ENCODE assay signal across 19 cellular contexts in the genomic region with DNA sequence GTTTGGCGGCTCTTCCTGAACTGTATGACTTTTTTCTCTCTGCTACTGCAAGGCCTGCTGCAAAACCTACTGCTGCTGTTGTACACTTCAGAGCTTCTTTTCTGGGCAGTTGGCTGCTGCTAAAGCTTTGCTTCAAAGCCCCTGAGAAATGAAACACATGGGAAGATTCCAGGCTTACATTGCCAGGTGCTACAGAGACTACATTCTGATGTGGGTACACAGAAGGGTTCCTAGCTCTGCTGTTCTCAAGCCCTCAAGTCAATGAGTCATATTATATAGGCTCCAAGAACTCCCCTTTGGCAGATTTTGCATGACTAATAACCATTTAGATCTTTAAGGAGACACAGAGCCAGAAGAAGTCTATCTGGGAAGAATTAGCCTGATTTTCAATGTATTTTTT. TPM values are rescaled to one million over a fixed set of nuclear protein-coding genes. Genes with fewer than 3 reads are reported as not detected.
DNase-seq lines count a peak whose midpoint lies in the region; ATAC-seq, FAIRE-seq and TF ChIP-seq lines count a peak whose summit lies in the region.
"Had no signal": no experiment of that assay in that cellular context is flagged by ENCODE, and none has a peak within 500 bp of the region (broad histone marks: within the 10 kb centered on the region; RNA-seq: fewer than 3 reads in every experiment).

No MANE protein-coding gene starts in this region.

- no peak overlapping the region for H2AFZ ChIP-seq in astrocyte (ENCODE audit: low read depth, low read length)

- no peaks in the 10 kb centered on the region for H3K9me3 Mint-ChIP-seq in astrocyte (ENCODE audit: unreplicated experiment)
- H3K9me3 Mint-ChIP-seq: activated T-helper 17 cell treated with anti-CD3 and anti-CD28 coated beads, Interleukin-2, amount 50 U/mL, for 72 hours; naive thymus-derived CD8-positive, alpha-beta T cell had no signal

- H3K4me1 Mint-ChIP-seq in astrocyte (ENCODE audit: low read depth, unreplicated experiment), result peaks cover 10% of the 10 kb centered on the region
- H3K4me1 Mint-ChIP-seq: activated T-helper 17 cell treated with anti-CD3 and anti-CD28 coated beads, Interleukin-2, amount 50 U/mL, for 72 hours had no signal

- H3K27ac ChIP-seq in astrocyte (ENCODE audit: low read depth, low read length), result no peak overlapping the region
- H3K27ac ChIP-seq in foreskin keratinocyte, result no peak overlapping the region
- no peak overlapping the region for H3K27ac ChIP-seq in colonic mucosa
- H3K27ac ChIP-seq: ascending aorta, lower lobe of right lung had no signal

- DNase-seq in AG08395 (ENCODE audit: low spot score) (peak; percentile 19), HT-29 (ENCODE audit: low spot score) (peak; percentile 1), astrocyte (ENCODE audit: low read depth) (peak; percentile 62), foreskin keratinocyte (peak; percentile 47 to 76), colonic mucosa (no peak), NCI-H510A treated with DMSO at 0.1 percent for 48 hours (lab: John Stamatoyannopoulos, UW) (no peak)
- no peak for DNase-seq in effector CD4-positive, alpha-beta T cell
- DNase-seq: activated CD8-positive, alpha-beta memory T cell treated with anti-CD3 and anti-CD28 coated beads for 24 hours; DMS 273 treated with DMSO at 0.1 percent for 48 hours; lower lobe of right lung; naive thymus-derived CD8-positive, alpha-beta T cell; NCI-H1694 treated with DMSO at 0.1 percent for 48 hours; NCI-H69 had no signal

- no peaks in the 10 kb centered on the region for H3K36me3 ChIP-seq in astrocyte (ENCODE audit: insufficient read depth, low read length)
- H3K36me3 ChIP-seq in colonic mucosa, result no peaks in the 10 kb centered on the region
- H3K36me3 ChIP-seq: ascending aorta, lower lobe of right lung had no signal

- ATAC-seq in foreskin keratinocyte, result peak; percentile 99
- no peak for ATAC-seq in GM18909 (IDR thresholded peaks at IDR 0.05; ENCODE audit: poor library complexity, unreplicated experiment)
- ATAC-seq: activated T-helper 17 cell treated with anti-CD3 and anti-CD28 coated beads, Interleukin-2, amount 50 U/mL, for 72 hours; lower lobe of right lung; naive thymus-derived CD8-positive, alpha-beta T cell had no signal

- H3K4me1 ChIP-seq in astrocyte (ENCODE audit: insufficient read depth, low read length) (no peaks in the 10 kb centered on the region), foreskin keratinocyte (no peaks in the 10 kb centered on the region), colonic mucosa (no peaks in the 10 kb centered on the region)
- H3K4me1 ChIP-seq: ascending aorta, lower lobe of right lung had no signal

- no peaks in the 10 kb centered on the region for H4K20me1 ChIP-seq in astrocyte (ENCODE audit: insufficient read depth, low read length)

- H3K27ac Mint-ChIP-seq in astrocyte (ENCODE audit: unreplicated experiment), result peak overlapping the region; percentile 15
- H3K27ac Mint-ChIP-seq: activated T-helper 17 cell treated with anti-CD3 and anti-CD28 coated beads, Interleukin-2, amount 50 U/mL, for 72 hours; progenitor cell of endocrine pancreas had no signal

- H3K36me3 Mint-ChIP-seq in astrocyte (ENCODE audit: low read depth, unreplicated experiment), result no peaks in the 10 kb centered on the region
- H3K36me3 Mint-ChIP-seq: naive thymus-derived CD8-positive, alpha-beta T cell had no signal

- no peaks in the 10 kb centered on the region for H3K27me3 ChIP-seq in astrocyte (ENCODE audit: insufficient read depth, low read length)
- H3K27me3 ChIP-seq in foreskin keratinocyte, result no peaks in the 10 kb centered on the region
- H3K27me3 ChIP-seq in colonic mucosa, result no peaks in the 10 kb centered on the region
- H3K27me3 ChIP-seq: ascending aorta had no signal

- no peak for FAIRE-seq in astrocyte (lab: Jason Lieb, UNC)
- FAIRE-seq: frontal cortex, GM19239 had no signal

- TF ChIP-seq CTCF in astrocyte (IDR thresholded peaks at IDR 0.05; ENCODE audit: insufficient read depth, low read depth, low read length) (no peak), foreskin keratinocyte (conservative IDR thresholded peaks at IDR 0.05) (no peak), colonic mucosa (IDR thresholded peaks at IDR 0.05) (no peak)

- intact Hi-C loops in colonic mucosa (cut with DNase I), result no loop called here

- H3K4me3 ChIP-seq in astrocyte (ENCODE audit: insufficient read depth, low read depth, low read length), result no peak overlapping the region
- H3K4me3 ChIP-seq in colonic mucosa, result no peak overlapping the region
- H3K4me3 ChIP-seq: ascending aorta, lower lobe of right lung had no signal

- H3K4me2 ChIP-seq in astrocyte (ENCODE audit: low read length), result no peak overlapping the region

- no peak overlapping the region for H3K9ac ChIP-seq in astrocyte (ENCODE audit: low read length)
- no peak overlapping the region for H3K9ac ChIP-seq in colonic mucosa (ENCODE audit: low read depth in 2 of 2, low read length in 2 of 2)

- no peaks in the 10 kb centered on the region for H3K79me2 ChIP-seq in astrocyte (ENCODE audit: insufficient read depth, low read length)

- H3K9me3 ChIP-seq in astrocyte (ENCODE audit: insufficient read depth, low read depth, low read length) (no peaks in the 10 kb centered on the region), colonic mucosa (no peaks in the 10 kb centered on the region)
- H3K9me3 ChIP-seq: ascending aorta, lower lobe of right lung had no signal

- H3K27me3 Mint-ChIP-seq in astrocyte (ENCODE audit: low read depth, unreplicated experiment), result no peaks in the 10 kb centered on the region
- H3K27me3 Mint-ChIP-seq: activated T-helper 17 cell treated with anti-CD3 and anti-CD28 coated beads, Interleukin-2, amount 50 U/mL, for 72 hours had no signal

- H3K4me3 Mint-ChIP-seq in astrocyte (ENCODE audit: unreplicated experiment), result no peak overlapping the region
- H3K4me3 Mint-ChIP-seq: activated T-helper 17 cell treated with anti-CD3 and anti-CD28 coated beads, Interleukin-2, amount 50 U/mL, for 72 hours; naive thymus-derived CD8-positive, alpha-beta T cell had no signal

RNA-seq across cellular contexts. Expression of a gene that starts 12.9 kb away (rescaled TPM):
- 2.7 and 2.9 TPM in 2 replicates for total RNA-seq in HT-29 (2014; rRNA removed; shearing (Covaris generic))
- total RNA-seq in astrocyte (19.9 and 22.8 TPM in 2 replicates), foreskin keratinocyte (7.6 and 9.0 TPM in 2 replicates), colonic mucosa (10 to 100 TPM; 10.1 to 16.9 TPM)
- 0.84 and 0.90 TPM in 2 replicates for polyA plus RNA-seq in foreskin keratinocyte

Comparison
In these comparisons a context has a peak if more than half of its experiments do, and no peak if none do; other contexts are left out.
1. DNase-seq: peak in AG08395 (single experiment), HT-29 (single experiment), astrocyte (single experiment) and foreskin keratinocyte (2 of 2); none in effector CD4-positive, alpha-beta T cell (single experiment), colonic mucosa (single experiment) and NCI-H510A treated with DMSO at 0.1 percent for 48 hours (single experiment).